ENCODE assay signal across 23 cellular contexts in the genomic region with DNA sequence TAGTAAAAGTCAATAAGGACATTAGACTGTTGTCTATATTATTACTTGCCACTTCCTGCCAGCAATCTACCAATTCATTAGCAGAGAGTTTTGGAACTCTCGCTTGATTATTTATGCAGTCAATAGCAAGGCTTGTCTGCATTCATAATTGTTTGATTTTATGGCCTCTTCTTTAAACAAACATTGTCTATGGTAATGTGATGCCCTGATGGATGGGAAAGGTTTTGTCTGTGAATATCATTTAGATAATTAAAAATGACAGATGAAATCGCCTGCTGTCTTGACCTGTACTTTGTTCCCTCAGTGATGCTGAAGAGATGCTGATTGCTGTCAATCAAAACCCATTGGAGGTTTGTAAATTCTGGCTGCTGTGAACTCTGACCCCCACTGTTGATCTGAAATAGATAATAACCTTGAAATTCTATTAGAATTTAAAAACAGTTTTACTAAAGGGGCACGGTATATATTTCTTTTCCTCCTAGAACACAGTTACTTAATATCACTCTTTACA.
"Had no signal": no experiment of that assay in that cellular context is flagged by ENCODE, and none has a peak within 500 bp of the region (broad histone marks: within the 10 kb centered on the region; RNA-seq: fewer than 3 reads in every experiment).

No MANE protein-coding gene starts in this region.

- H3K4me3 ChIP-seq: dorsolateral prefrontal cortex, ovary, psoas muscle, right lobe of liver, suprapubic skin, transverse colon had no signal

- H3K9me3 Mint-ChIP-seq: activated naive CD4-positive, alpha-beta T cell treated with anti-CD3 and anti-CD28 coated beads, Interleukin-2, amount 10 ng/mL, durations not matched to agents 7 days and 5 days; activated naive CD8-positive, alpha-beta T cell treated with anti-CD3 and anti-CD28 coated beads, Interleukin-2, amount 50 U/mL, for 24 hours; stimulated activated naive CD8-positive, alpha-beta T cell treated with anti-CD3 and anti-CD28 coated beads, Interleukin-15, amount 100 ng/mL, for 72 hours had no signal

- H3K27me3 ChIP-seq: dorsolateral prefrontal cortex, ovary, right lobe of liver, suprapubic skin, transverse colon had no signal

- H3K27ac ChIP-seq: dorsolateral prefrontal cortex, ovary, psoas muscle, right lobe of liver, suprapubic skin, transverse colon, VCaP had no signal

- H3K36me3 Mint-ChIP-seq: activated naive CD4-positive, alpha-beta T cell treated with anti-CD3 and anti-CD28 coated beads, Interleukin-2, amount 10 ng/mL, durations not matched to agents 7 days and 5 days; brain; naive thymus-derived CD4-positive, alpha-beta T cell had no signal

- H3K36me3 ChIP-seq: ovary, right lobe of liver, suprapubic skin, transverse colon had no signal

- H3K27me3 Mint-ChIP-seq: activated naive CD4-positive, alpha-beta T cell treated with anti-CD3 and anti-CD28 coated beads, Interleukin-2, amount 10 ng/mL, durations not matched to agents 7 days and 5 days; activated naive CD8-positive, alpha-beta T cell treated with anti-CD3 and anti-CD28 coated beads, Interleukin-2, amount 50 U/mL, for 24 hours; brain; stimulated activated naive CD8-positive, alpha-beta T cell treated with anti-CD3 and anti-CD28 coated beads, Interleukin-15, amount 100 ng/mL, for 72 hours had no signal

- H3K4me1 ChIP-seq: psoas muscle, right lobe of liver, suprapubic skin, transverse colon had no signal

- H3K9me3 ChIP-seq: ovary, psoas muscle, right lobe of liver, suprapubic skin, transverse colon had no signal

- ATAC-seq: activated naive CD8-positive, alpha-beta T cell treated with anti-CD3 and anti-CD28 coated beads, Interleukin-2, amount 50 U/mL, for 24 hours; naive thymus-derived CD4-positive, alpha-beta T cell; psoas muscle; right lobe of liver; stimulated activated naive CD8-positive, alpha-beta T cell treated with anti-CD3 and anti-CD28 coated beads, Interleukin-15, amount 100 ng/mL, for 72 hours had no signal

- DNase-seq: activated CD4-positive, alpha-beta T cell treated with anti-CD3 and anti-CD28 coated beads, Interleukin-2, amount 50 U/mL, for 1 hour; activated CD4-positive, CD25-positive, alpha-beta regulatory T cell treated with anti-CD3 and anti-CD28 coated beads, Interleukin-2, amount 50 U/mL, for 72 hours; activated CD8-positive, alpha-beta memory T cell treated with anti-CD3 and anti-CD28 coated beads, Interleukin-2, amount 50 U/mL, for 48 hours; activated effector memory CD4-positive, alpha-beta T cell treated with Interleukin-2 at 50 U/mL for 16 hours; activated naive CD4-positive, alpha-beta T cell treated with anti-CD3 and anti-CD28 coated beads, Interleukin-2, amount 10 ng/mL, durations not matched to agents 7 days and 5 days; activated naive CD8-positive, alpha-beta T cell treated with anti-CD3 and anti-CD28 coated beads, Interleukin-2, amount 50 U/mL, for 24 hours; activated T-cell treated with anti-CD3 and anti-CD28 coated beads, Interleukin-2, amount 50 U/mL, for 48 hours; anterior cingulate cortex; caudate nucleus; dorsolateral prefrontal cortex; erythroblast; foreskin melanocyte; naive thymus-derived CD4-positive, alpha-beta T cell; ovary; psoas muscle; right lobe of liver; small intestine; stimulated activated CD4-positive, alpha-beta T cell treated with anti-CD3 and anti-CD28 coated beads, Interleukin-4, amount 100 ng/mL, for 1 hour; stimulated activated naive CD8-positive, alpha-beta T cell treated with anti-CD3 and anti-CD28 coated beads, Interleukin-15, amount 100 ng/mL, for 72 hours; transverse colon had no signal

- H3K27ac Mint-ChIP-seq: activated naive CD4-positive, alpha-beta T cell treated with anti-CD3 and anti-CD28 coated beads, Interleukin-2, amount 10 ng/mL, durations not matched to agents 7 days and 5 days; activated naive CD8-positive, alpha-beta T cell treated with anti-CD3 and anti-CD28 coated beads, Interleukin-2, amount 50 U/mL, for 24 hours; naive thymus-derived CD4-positive, alpha-beta T cell; stimulated activated naive CD8-positive, alpha-beta T cell treated with anti-CD3 and anti-CD28 coated beads, Interleukin-15, amount 100 ng/mL, for 72 hours had no signal

- H3K4me1 Mint-ChIP-seq: activated naive CD4-positive, alpha-beta T cell treated with anti-CD3 and anti-CD28 coated beads, Interleukin-2, amount 10 ng/mL, durations not matched to agents 7 days and 5 days; activated naive CD8-positive, alpha-beta T cell treated with anti-CD3 and anti-CD28 coated beads, Interleukin-2, amount 50 U/mL, for 24 hours; naive thymus-derived CD4-positive, alpha-beta T cell; stimulated activated naive CD8-positive, alpha-beta T cell treated with anti-CD3 and anti-CD28 coated beads, Interleukin-15, amount 100 ng/mL, for 72 hours had no signal

- H3K4me3 Mint-ChIP-seq: activated naive CD4-positive, alpha-beta T cell treated with anti-CD3 and anti-CD28 coated beads, Interleukin-2, amount 10 ng/mL, durations not matched to agents 7 days and 5 days; activated naive CD8-positive, alpha-beta T cell treated with anti-CD3 and anti-CD28 coated beads, Interleukin-2, amount 50 U/mL, for 24 hours; brain; naive thymus-derived CD4-positive, alpha-beta T cell; stimulated activated naive CD8-positive, alpha-beta T cell treated with anti-CD3 and anti-CD28 coated beads, Interleukin-15, amount 100 ng/mL, for 72 hours had no signal
